In the genomic region with DNA sequence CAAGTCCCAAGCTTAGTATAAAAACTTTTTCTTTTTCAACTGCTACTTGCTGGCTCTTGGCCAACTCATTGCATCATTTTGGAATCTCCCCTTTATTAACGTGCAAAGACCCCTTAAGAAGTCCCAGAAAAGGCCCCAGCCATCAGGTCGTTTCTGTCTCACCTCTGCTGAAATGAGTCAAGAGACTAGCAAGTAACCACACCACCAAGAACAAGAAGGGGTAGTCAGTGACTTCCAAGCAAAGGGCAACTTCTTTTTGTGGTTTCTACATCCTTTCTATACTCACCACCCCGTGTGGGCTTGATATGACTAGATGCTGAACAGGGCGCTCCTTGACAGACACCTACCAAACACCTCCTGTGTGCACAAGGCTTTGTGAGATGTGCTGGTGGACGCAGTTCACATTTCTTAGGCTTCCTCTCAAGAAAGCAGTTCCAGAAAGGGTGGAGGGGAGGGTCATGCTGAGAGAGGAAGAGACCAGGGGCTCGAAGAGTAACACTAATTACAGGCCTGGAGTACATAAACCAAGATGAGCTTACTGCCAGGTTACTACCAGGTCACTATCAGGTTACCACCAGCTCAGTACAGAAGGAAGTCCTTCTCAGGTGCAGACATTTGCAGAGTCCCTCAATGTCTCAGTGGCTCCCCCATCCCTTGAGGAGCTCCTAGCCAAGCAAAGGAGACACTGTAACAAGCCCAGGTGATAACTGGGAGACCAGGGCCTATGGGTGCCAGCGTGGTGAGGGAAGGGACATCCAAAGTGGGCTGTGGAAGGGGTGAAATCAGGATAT, we compare ENCODE assay signal across 1 cellular context.
TF ChIP-seq lines count a peak whose summit lies in the region.

No MANE protein-coding gene starts in this region.

TF ChIP-seq in H1, 55 proteins besides CTCF, POLR2A, EP300 and RAD21:
- TF ChIP-seq SIX5 (IDR thresholded peaks at IDR 0.05; ENCODE audit: low read depth, low read length) = no peak
- no peak for TF ChIP-seq CHD1 (IDR thresholded peaks at IDR 0.05; ENCODE audit: low read depth, low read length)
- TF ChIP-seq SP1 (IDR thresholded peaks at IDR 0.05; ENCODE audit: low read depth, low read length) = no peak
- TF ChIP-seq YY1 (IDR thresholded peaks at IDR 0.05; ENCODE audit: low read depth, low read length) = no peak
- TF ChIP-seq KDM4A (IDR thresholded peaks at IDR 0.05; ENCODE audit: low read depth, low read length, severe bottlenecking) = no peak
- no peak for TF ChIP-seq TBP (IDR thresholded peaks at IDR 0.05; ENCODE audit: low read depth, low read length)
- no peak for TF ChIP-seq ZNF274 (IDR thresholded peaks at IDR 0.05; ENCODE audit: borderline replicate concordance, extremely low read depth, low read length)
- no peak for TF ChIP-seq BACH1 (IDR thresholded peaks at IDR 0.05; ENCODE audit: low read length)
- TF ChIP-seq RBBP5 (IDR thresholded peaks at IDR 0.05; ENCODE audit: borderline replicate concordance, low read depth, low read length) = no peak
- no peak for TF ChIP-seq KDM5A (IDR thresholded peaks at IDR 0.05; ENCODE audit: low read length)
